ENCODE assay signal across 1 cellular context in the genomic region with DNA sequence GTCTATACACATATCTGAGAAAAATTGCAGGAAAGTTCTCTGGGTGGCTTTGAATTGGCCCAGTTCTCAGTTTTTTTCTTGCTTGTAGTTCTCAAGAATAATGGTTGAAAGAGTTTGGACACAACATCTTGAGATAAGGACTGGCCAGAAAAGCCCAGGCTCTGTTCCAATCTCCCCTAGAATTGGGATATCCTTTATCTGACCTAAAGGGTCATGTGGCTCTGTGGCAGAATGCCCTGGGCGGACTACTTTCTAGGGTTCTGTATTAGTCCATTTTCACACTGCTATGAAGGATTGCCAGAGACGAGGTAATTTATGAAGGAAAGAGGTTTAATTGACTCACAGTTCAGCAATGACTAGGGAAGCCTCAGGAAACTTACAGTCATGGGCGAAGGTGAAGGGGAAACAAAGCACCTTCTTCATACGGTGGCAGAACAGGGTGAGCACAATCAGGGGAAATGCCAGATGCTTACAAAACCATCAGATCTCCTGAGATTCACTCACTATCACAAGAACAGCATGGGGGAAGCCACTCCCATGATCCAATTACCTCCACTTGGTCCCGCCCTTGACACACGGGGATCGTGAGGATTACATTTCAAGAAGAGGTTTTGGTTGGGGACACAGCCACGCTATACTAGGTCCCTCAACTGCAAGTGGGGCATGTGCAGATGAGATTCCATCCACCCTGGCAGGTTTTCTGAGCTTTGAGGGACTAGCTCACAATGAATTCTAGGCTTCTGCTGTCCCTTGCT.
TF ChIP-seq lines count a peak whose summit lies in the region.

No MANE protein-coding gene starts in this region.

TF ChIP-seq in HepG2, 621 proteins besides CTCF, POLR2A, EP300 and RAD21:
- TF ChIP-seq HMG20A (CRISPR knock-in tag; IDR thresholded peaks at IDR 0.05; ENCODE audit: borderline replicate concordance) (no peak), ZNF780A (CRISPR knock-in tag; IDR thresholded peaks at IDR 0.05) (no peak), ZFAT (CRISPR knock-in tag; conservative IDR thresholded peaks at IDR 0.05) (no peak), NR1H2 (CRISPR knock-in tag; IDR thresholded peaks at IDR 0.05; ENCODE audit: borderline replicate concordance, low read depth) (no peak), ZNF644 (CRISPR knock-in tag; IDR thresholded peaks at IDR 0.05; ENCODE audit: low read depth) (no peak)
- TF ChIP-seq, protein P1, sequence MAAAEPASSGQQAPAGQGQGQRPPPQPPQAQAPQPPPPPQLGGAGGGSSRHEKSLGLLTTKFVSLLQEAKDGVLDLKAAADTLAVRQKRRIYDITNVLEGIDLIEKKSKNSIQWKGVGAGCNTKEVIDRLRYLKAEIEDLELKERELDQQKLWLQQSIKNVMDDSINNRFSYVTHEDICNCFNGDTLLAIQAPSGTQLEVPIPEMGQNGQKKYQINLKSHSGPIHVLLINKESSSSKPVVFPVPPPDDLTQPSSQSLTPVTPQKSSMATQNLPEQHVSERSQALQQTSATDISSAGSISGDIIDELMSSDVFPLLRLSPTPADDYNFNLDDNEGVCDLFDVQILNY (CRISPR knock-in tag; conservative IDR thresholded peaks at IDR 0.05) = no peak
- TF ChIP-seq, protein P2, sequence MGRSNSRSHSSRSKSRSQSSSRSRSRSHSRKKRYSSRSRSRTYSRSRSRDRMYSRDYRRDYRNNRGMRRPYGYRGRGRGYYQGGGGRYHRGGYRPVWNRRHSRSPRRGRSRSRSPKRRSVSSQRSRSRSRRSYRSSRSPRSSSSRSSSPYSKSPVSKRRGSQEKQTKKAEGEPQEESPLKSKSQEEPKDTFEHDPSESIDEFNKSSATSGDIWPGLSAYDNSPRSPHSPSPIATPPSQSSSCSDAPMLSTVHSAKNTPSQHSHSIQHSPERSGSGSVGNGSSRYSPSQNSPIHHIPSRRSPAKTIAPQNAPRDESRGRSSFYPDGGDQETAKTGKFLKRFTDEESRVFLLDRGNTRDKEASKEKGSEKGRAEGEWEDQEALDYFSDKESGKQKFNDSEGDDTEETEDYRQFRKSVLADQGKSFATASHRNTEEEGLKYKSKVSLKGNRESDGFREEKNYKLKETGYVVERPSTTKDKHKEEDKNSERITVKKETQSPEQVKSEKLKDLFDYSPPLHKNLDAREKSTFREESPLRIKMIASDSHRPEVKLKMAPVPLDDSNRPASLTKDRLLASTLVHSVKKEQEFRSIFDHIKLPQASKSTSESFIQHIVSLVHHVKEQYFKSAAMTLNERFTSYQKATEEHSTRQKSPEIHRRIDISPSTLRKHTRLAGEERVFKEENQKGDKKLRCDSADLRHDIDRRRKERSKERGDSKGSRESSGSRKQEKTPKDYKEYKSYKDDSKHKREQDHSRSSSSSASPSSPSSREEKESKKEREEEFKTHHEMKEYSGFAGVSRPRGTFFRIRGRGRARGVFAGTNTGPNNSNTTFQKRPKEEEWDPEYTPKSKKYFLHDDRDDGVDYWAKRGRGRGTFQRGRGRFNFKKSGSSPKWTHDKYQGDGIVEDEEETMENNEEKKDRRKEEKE (IDR thresholded peaks at IDR 0.05) = no peak
